Comparison of ENCODE assay signal across 1 cellular context in genomic region chr10:95097805-95098204, GRCh38.
TF ChIP-seq lines count a peak whose summit lies in the region.

No MANE protein-coding gene starts in this region.

TF ChIP-seq in HepG2, 621 proteins besides CTCF, POLR2A, EP300 and RAD21 (continued from another document and continues in another):
- peak; percentile 78; the same call in 1 of the 2 replicates for TF ChIP-seq FOXO1 (CRISPR knock-in tag; IDR thresholded peaks at IDR 0.05)
- TF ChIP-seq RFX5 (IDR thresholded peaks at IDR 0.05; ENCODE audit: low read depth, low read length) = no peak
- no peak for TF ChIP-seq THAP11 (CRISPR knock-in tag; IDR thresholded peaks at IDR 0.05)
- TF ChIP-seq CSRNP2 (CRISPR knock-in tag; conservative IDR thresholded peaks at IDR 0.05; ENCODE audit: low read depth) = no peak
- TF ChIP-seq ZNF260 (CRISPR knock-in tag; IDR thresholded peaks at IDR 0.05; ENCODE audit: borderline replicate concordance, low read depth) = no peak
- TF ChIP-seq ZNF264 (CRISPR knock-in tag; IDR thresholded peaks at IDR 0.05) = no peak
- no peak for TF ChIP-seq ZFP37 (CRISPR knock-in tag; IDR thresholded peaks at IDR 0.05; ENCODE audit: borderline replicate concordance)
- no peak for TF ChIP-seq NFIC (IDR thresholded peaks at IDR 0.05; ENCODE audit: low read length)
- no peak for TF ChIP-seq ZNF629 (CRISPR knock-in tag; conservative IDR thresholded peaks at IDR 0.05)
- TF ChIP-seq ZNF569 (CRISPR knock-in tag; IDR thresholded peaks at IDR 0.05; ENCODE audit: borderline replicate concordance) = no peak
- TF ChIP-seq NR2F6 (IDR thresholded peaks at IDR 0.05) = no peak
- TF ChIP-seq NR2F6 (CRISPR knock-in tag; IDR thresholded peaks at IDR 0.05) = 0 out of 2 replicates have a peak, but pooled peaks have one; percentile 23
- TF ChIP-seq ZNF773 (CRISPR knock-in tag; IDR thresholded peaks at IDR 0.05; ENCODE audit: borderline replicate concordance) = no peak
- TF ChIP-seq ZNF660 (CRISPR knock-in tag; IDR thresholded peaks at IDR 0.05; ENCODE audit: borderline replicate concordance, low read depth) = no peak
- no peak for TF ChIP-seq HHEX (CRISPR knock-in tag; IDR thresholded peaks at IDR 0.05)
- TF ChIP-seq CREB1 (IDR thresholded peaks at IDR 0.05) = no peak
- no peak for TF ChIP-seq CREB1 (CRISPR knock-in tag; IDR thresholded peaks at IDR 0.05)
- no peak for TF ChIP-seq NCOA5 (CRISPR knock-in tag; IDR thresholded peaks at IDR 0.05)
- no peak for TF ChIP-seq SP4 (CRISPR knock-in tag; IDR thresholded peaks at IDR 0.05)
- no peak for TF ChIP-seq ZNF556 (CRISPR knock-in tag; IDR thresholded peaks at IDR 0.05; ENCODE audit: borderline replicate concordance)
- TF ChIP-seq PLSCR1 (CRISPR knock-in tag; IDR thresholded peaks at IDR 0.05; ENCODE audit: borderline replicate concordance) = no peak
- no peak for TF ChIP-seq PHF8 (CRISPR knock-in tag; IDR thresholded peaks at IDR 0.05)
- TF ChIP-seq GATAD1 (CRISPR knock-in tag; IDR thresholded peaks at IDR 0.05) = no peak
- no peak for TF ChIP-seq SP140L (CRISPR knock-in tag; IDR thresholded peaks at IDR 0.05; ENCODE audit: borderline replicate concordance)
- no peak for TF ChIP-seq ZNF704 (CRISPR knock-in tag; IDR thresholded peaks at IDR 0.05; ENCODE audit: borderline replicate concordance)
- TF ChIP-seq SOX13 (IDR thresholded peaks at IDR 0.05) = no peak
- TF ChIP-seq SOX13 (CRISPR knock-in tag; conservative IDR thresholded peaks at IDR 0.05 in 1 of 2, IDR thresholded peaks at IDR 0.05 in 1 of 2) = peak in 1 of 2 experiments; percentile 29; a peak in 1 of 4 replicates
- TF ChIP-seq ZBTB42 (CRISPR knock-in tag; IDR thresholded peaks at IDR 0.05) = no peak
- TF ChIP-seq ZNF446 (CRISPR knock-in tag; IDR thresholded peaks at IDR 0.05) = no peak
- TF ChIP-seq ISL2 (CRISPR knock-in tag; IDR thresholded peaks at IDR 0.05) = no peak
- TF ChIP-seq ZNF503 (CRISPR knock-in tag; IDR thresholded peaks at IDR 0.05) = no peak
- no peak for TF ChIP-seq NKX3-1 (CRISPR knock-in tag; IDR thresholded peaks at IDR 0.05)
- TF ChIP-seq CREM (IDR thresholded peaks at IDR 0.05) = no peak
- TF ChIP-seq CREM (CRISPR knock-in tag; IDR thresholded peaks at IDR 0.05) = no peak
- no peak for TF ChIP-seq CBX2 (IDR thresholded peaks at IDR 0.05; ENCODE audit: low read depth, low read length)
- no peak for TF ChIP-seq CBX2 (CRISPR knock-in tag; IDR thresholded peaks at IDR 0.05; ENCODE audit: low read depth)
- TF ChIP-seq ZNF44 (CRISPR knock-in tag; IDR thresholded peaks at IDR 0.05) = no peak
- TF ChIP-seq RXRB (CRISPR knock-in tag; IDR thresholded peaks at IDR 0.05; ENCODE audit: borderline replicate concordance) = peak; percentile 43; the same call in 1 of the 2 replicates
- TF ChIP-seq ZNF709 (CRISPR knock-in tag; IDR thresholded peaks at IDR 0.05) = no peak
- TF ChIP-seq ZNF337 (CRISPR knock-in tag; IDR thresholded peaks at IDR 0.05; ENCODE audit: borderline replicate concordance, low read depth) = no peak
- no peak for TF ChIP-seq RERE (CRISPR knock-in tag; IDR thresholded peaks at IDR 0.05; ENCODE audit: low read depth)
- 0 out of 2 replicates have a peak, but pooled peaks have one; percentile 38 for TF ChIP-seq AHDC1 (CRISPR knock-in tag; IDR thresholded peaks at IDR 0.05; ENCODE audit: borderline replicate concordance)
- TF ChIP-seq HNF4G (IDR thresholded peaks at IDR 0.05; ENCODE audit: borderline replicate concordance, low read depth, low read length) = peak; percentile 73
- TF ChIP-seq HNF4G (CRISPR knock-in tag; IDR thresholded peaks at IDR 0.05; ENCODE audit: borderline replicate concordance, low read depth) = peak; percentile 79; the same call in 1 of the 2 replicates
- no peak for TF ChIP-seq RFXAP (CRISPR knock-in tag; IDR thresholded peaks at IDR 0.05; ENCODE audit: borderline replicate concordance)
- TF ChIP-seq NR0B2 (CRISPR knock-in tag; IDR thresholded peaks at IDR 0.05) = no peak
- TF ChIP-seq TBX3 (IDR thresholded peaks at IDR 0.05; ENCODE audit: borderline replicate concordance) = no peak
- TF ChIP-seq NR1H2 (CRISPR knock-in tag; IDR thresholded peaks at IDR 0.05; ENCODE audit: borderline replicate concordance, low read depth) = no peak
- TF ChIP-seq ETV6 (CRISPR knock-in tag; conservative IDR thresholded peaks at IDR 0.05) = no peak
- TF ChIP-seq ZZZ3 (CRISPR knock-in tag; IDR thresholded peaks at IDR 0.05; ENCODE audit: borderline replicate concordance) = no peak
- 0 out of 2 replicates have a peak, but pooled peaks have one; percentile 24 for TF ChIP-seq MED1 (CRISPR knock-in tag; IDR thresholded peaks at IDR 0.05)
- TF ChIP-seq ZNF720 (CRISPR knock-in tag; IDR thresholded peaks at IDR 0.05) = no peak
- no peak for TF ChIP-seq TBX2 (CRISPR knock-in tag; IDR thresholded peaks at IDR 0.05; ENCODE audit: borderline replicate concordance)
- no peak for TF ChIP-seq RAD51 (IDR thresholded peaks at IDR 0.05; ENCODE audit: borderline replicate concordance)
- TF ChIP-seq ZBTB7A (CRISPR knock-in tag; IDR thresholded peaks at IDR 0.05) = no peak
- no peak for TF ChIP-seq HNRNPL (IDR thresholded peaks at IDR 0.05; ENCODE audit: low read depth, low read length)
- TF ChIP-seq ZFP82 (CRISPR knock-in tag; IDR thresholded peaks at IDR 0.05; ENCODE audit: borderline replicate concordance) = no peak
- TF ChIP-seq ZMAT5 (CRISPR knock-in tag; IDR thresholded peaks at IDR 0.05; ENCODE audit: borderline replicate concordance, low read depth) = no peak
- no peak for TF ChIP-seq HMG20B (CRISPR knock-in tag; conservative IDR thresholded peaks at IDR 0.05)
